ENCODE assay signal across 8 cellular contexts in the genomic region with DNA sequence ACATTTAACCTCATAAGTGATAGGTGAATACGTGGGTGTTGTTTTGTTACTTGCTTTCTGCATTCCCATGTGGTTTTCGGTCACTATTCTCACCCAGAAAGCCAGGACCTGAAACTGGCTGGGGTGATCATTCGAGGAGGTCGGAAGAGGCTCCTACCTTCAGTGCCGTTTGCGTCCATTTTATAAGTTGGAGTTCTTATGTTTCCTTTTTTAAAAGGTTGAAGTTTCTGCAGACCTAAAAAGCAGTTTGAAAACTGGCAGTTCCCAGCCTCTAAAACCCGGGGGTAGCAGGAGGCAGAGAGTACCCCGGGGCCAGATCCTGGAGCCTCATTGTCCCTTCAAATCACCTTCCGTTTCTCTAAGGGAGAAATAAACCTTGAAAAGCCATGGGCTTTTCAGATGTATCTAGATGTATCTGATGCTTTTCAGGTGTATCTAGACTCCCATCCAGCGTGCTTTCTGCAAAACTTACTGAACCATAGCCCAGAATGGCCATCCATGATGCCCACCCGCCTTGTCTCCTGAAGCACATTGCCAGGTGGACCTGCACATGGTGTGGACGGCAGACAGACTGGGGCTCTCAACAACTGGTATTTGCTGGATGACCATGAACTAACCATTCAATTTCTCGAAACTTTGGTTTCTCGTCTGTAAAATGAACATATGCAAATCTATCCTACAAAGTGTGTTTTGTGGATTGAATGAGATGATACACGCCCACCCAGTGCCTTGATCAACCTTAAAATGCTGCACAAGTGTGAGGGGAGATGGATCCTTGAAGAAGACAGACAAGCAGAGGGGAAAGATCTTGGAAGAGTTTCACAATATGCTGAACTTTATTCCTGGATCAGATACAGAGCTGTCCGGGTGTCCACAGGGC. TPM values are rescaled to one million over a fixed set of nuclear protein-coding genes. Genes with fewer than 3 reads are reported as not detected.
DNase-seq lines count a peak whose midpoint lies in the region; ATAC-seq, FAIRE-seq and TF ChIP-seq lines count a peak whose summit lies in the region.

No MANE protein-coding gene starts in this region.

- H3K27me3 ChIP-seq in adipocyte (replicated peaks; ENCODE audit: control insufficient read depth, insufficient read depth, low read length): no peaks in the 10 kb centered on the region
- no peaks in the 10 kb centered on the region for H3K27me3 ChIP-seq in vagina
- H3K27me3 ChIP-seq in pancreas: no peaks in the 10 kb centered on the region

- no peak for ATAC-seq in pancreas

- DNase-seq in stimulated activated CD4-positive, alpha-beta T cell treated with anti-CD3 and anti-CD28 coated beads, Interleukin-4, amount 100 ng/mL, for 24 hours: peak; percentile 55
- no peak for DNase-seq in stimulated activated CD4-positive, alpha-beta T cell treated with anti-CD3 and anti-CD28 coated beads, Interleukin-12 subunit alpha, Interleukin-12 subunit beta, amount 100 ng/mL, for 4 hours
- no peak for DNase-seq in adipocyte (ENCODE audit: low read depth)
- DNase-seq in mesenteric fat pad (ENCODE audit: low spot score): peak; percentile 30
- DNase-seq in vagina (ENCODE audit: extremely low spot score in 2 of 2): no peak
- DNase-seq in UCSD-AML1 (lab: John Stamatoyannopoulos, UW; ENCODE audit: unreplicated experiment): no peak
- no peak for DNase-seq in pancreas
- DNase-seq in SIG-M5 (lab: John Stamatoyannopoulos, UW): no peak

- FAIRE-seq in pancreas (lab: Jason Lieb, UNC): no peak

- H3K9me3 ChIP-seq in adipocyte (ENCODE audit: control insufficient read depth, low read length): no peaks in the 10 kb centered on the region
- no peaks in the 10 kb centered on the region for H3K9me3 ChIP-seq in vagina
- H3K9me3 ChIP-seq in pancreas: no peaks in the 10 kb centered on the region

- H3K36me3 ChIP-seq in adipocyte (ENCODE audit: control insufficient read depth, insufficient read depth, low read length, severe bottlenecking): no peaks in the 10 kb centered on the region
- H3K36me3 ChIP-seq in vagina: no peaks in the 10 kb centered on the region
- no peaks in the 10 kb centered on the region for H3K36me3 ChIP-seq in pancreas

- TF ChIP-seq CTCF in vagina (IDR thresholded peaks at IDR 0.05) (no peak), pancreas (IDR thresholded peaks at IDR 0.05) (no peak)

- peak overlapping the region; percentile 89 for H3K9ac ChIP-seq in adipocyte (ENCODE audit: low read length)

- H3K27ac ChIP-seq in vagina (peak overlapping the region; percentile 93), pancreas (no peak overlapping the region)

- peaks cover 38% of the 10 kb centered on the region for H3K4me1 ChIP-seq in adipocyte (ENCODE audit: control insufficient read depth, insufficient read depth, low read length)
- peaks cover 63% of the 10 kb centered on the region for H3K4me1 ChIP-seq in vagina
- H3K4me1 ChIP-seq in pancreas: peaks cover 0 to 11% (median 5%) of the 10 kb centered on the region in 3 donors

- intact Hi-C loops in vagina (cut with DNase I): no loop called here
- intact Hi-C loops in pancreas (cut with DNase I): no loop called here

- peak overlapping the region; percentile 89 for H3K4me3 ChIP-seq in adipocyte (ENCODE audit: low read length)
- H3K4me3 ChIP-seq in vagina: peak overlapping the region; percentile 51 to 80
- peak overlapping the region in 2 of 4 donors; percentile 65 to 79 for H3K4me3 ChIP-seq in pancreas

- no peak for TF ChIP-seq POLR2A in vagina (IDR thresholded peaks at IDR 0.05)

- WGBS in pancreas, 2 donors: 80 to 84% methylated on average over 16 of the region's 16 CpGs

RNA-seq across cellular contexts. Expression of a gene that starts 1.3 kb away (rescaled TPM):
- total RNA-seq in mesenteric fat pad: 63.9 TPM
- 114 TPM for total RNA-seq in vagina
- 10 to 100 TPM in 2 of 6 donors, 1 to 10 TPM in 4; 4.6 to 18.5 (median 6.0) TPM for total RNA-seq in pancreas
- 10 to 100 TPM; 20.1 to 26.6 TPM for polyA plus RNA-seq in pancreas

RNA-seq across cellular contexts. Expression of a gene that starts 28.9 kb away (rescaled TPM):
- total RNA-seq in mesenteric fat pad: 6.4 TPM
- total RNA-seq in vagina: not detected
- total RNA-seq in pancreas: under 1 TPM in 5 of 6 donors, not detected in 1; 0.12 to 0.28 (median 0.21) TPM
- 1 to 10 TPM in 1 of 2 donors, under 1 TPM in 1; 0.26 to 1.0 TPM for polyA plus RNA-seq in pancreas

RNA-seq across cellular contexts. Expression of a gene that starts 58.7 kb away (rescaled TPM):
- total RNA-seq in mesenteric fat pad (186 TPM), vagina (97.7 TPM), pancreas (100 to 1,000 TPM; 165 to 298 (median 238) TPM)
- 100 to 1,000 TPM in 1 of 2 donors, 10 to 100 TPM in 1; 78.2 to 144 TPM for polyA plus RNA-seq in pancreas

Comparison
In these comparisons a context has a peak if more than half of its experiments do, and no peak if none do; other contexts are left out.
1. DNase-seq: peak in stimulated activated CD4-positive, alpha-beta T cell treated with anti-CD3 and anti-CD28 coated beads, Interleukin-4, amount 100 ng/mL, for 24 hours (single experiment) and mesenteric fat pad (single experiment); none in stimulated activated CD4-positive, alpha-beta T cell treated with anti-CD3 and anti-CD28 coated beads, Interleukin-12 subunit alpha, Interleukin-12 subunit beta, amount 100 ng/mL, for 4 hours (single experiment), adipocyte (single experiment), vagina (0 of 2), UCSD-AML1 (single experiment), pancreas (0 of 6) and SIG-M5 (single experiment).